In the genomic region with DNA sequence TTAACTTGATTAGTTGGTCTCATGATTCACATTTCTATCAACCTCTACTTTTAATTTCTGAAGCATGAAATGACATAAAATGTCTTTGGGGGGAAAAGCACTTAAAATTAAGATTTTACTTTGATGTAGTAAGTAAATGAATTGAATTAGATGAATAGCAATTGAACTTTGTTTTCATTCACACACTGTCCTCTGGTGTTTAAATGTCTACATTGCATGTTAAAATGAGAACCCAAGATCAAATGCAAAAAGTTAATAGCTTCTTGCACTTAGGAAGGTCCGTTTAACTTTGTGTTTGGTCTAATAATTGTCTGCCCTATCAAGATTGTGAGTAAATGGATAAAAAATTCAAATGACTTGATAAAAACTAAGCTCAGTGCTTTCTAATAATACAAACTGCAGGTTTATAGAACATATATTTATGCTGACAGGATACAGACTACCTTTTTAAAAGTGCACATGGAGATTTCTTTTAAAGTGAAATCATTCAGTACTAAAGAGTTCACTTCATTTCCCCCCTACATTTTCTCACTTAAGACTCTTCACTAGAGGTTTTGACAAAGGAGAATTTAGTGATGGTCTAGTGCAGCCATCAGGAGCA, we compare ENCODE assay signal across 1 cellular context.
TF ChIP-seq lines count a peak whose summit lies in the region.

No MANE protein-coding gene starts in this region.

TF ChIP-seq in endothelial cell of umbilical vein, 7 proteins besides CTCF, POLR2A, EP300 and RAD21:
- TF ChIP-seq, protein P1, sequence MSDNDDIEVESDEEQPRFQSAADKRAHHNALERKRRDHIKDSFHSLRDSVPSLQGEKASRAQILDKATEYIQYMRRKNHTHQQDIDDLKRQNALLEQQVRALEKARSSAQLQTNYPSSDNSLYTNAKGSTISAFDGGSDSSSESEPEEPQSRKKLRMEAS (IDR thresholded peaks at IDR 0.05; ENCODE audit: insufficient read depth, insufficient read length): no peak
- TF ChIP-seq FOS (IDR thresholded peaks at IDR 0.05; ENCODE audit: borderline replicate concordance, insufficient read depth, low read length) (no peak), MYC (IDR thresholded peaks at IDR 0.05; ENCODE audit: low read depth, low read length) (no peak), JUN (IDR thresholded peaks at IDR 0.05; ENCODE audit: borderline replicate concordance, insufficient read depth, insufficient read length, low read depth) (no peak), GATA2 (IDR thresholded peaks at IDR 0.05; ENCODE audit: insufficient read depth, insufficient read length, low read depth, low read length) (no peak), EZH2 (IDR thresholded peaks at IDR 0.05; ENCODE audit: borderline replicate concordance, low read depth, low read length, severe bottlenecking) (no peak), POLR2AphosphoS5 (IDR thresholded peaks at IDR 0.05; ENCODE audit: insufficient read depth, low read depth, low read length) (no peak)
